17 cellular contexts compared by ENCODE assay signal in the genomic region with DNA sequence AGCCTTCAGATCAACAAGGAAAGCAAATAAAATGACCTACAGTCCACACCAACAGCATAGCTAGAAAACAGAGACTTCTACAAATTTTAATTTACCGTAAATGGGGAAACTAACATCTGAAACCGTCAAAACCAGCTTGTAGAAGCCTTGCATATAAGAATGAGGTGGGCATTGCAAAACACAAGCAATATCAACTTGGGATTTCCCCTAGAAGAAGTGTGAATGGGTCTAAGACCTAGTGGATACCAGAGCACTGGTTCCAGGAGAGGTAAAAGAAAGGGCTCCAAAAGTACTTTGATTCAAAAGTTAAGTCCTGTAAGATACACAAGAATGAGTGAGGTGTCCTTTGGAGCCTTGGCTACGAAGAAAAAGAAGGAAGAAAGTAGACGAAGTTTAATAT. TPM values are rescaled to one million over a fixed set of nuclear protein-coding genes. Genes with fewer than 3 reads are reported as not detected.
DNase-seq lines count a peak whose midpoint lies in the region; ATAC-seq and TF ChIP-seq lines count a peak whose summit lies in the region.
"Had no signal": no experiment of that assay in that cellular context is flagged by ENCODE, and none has a peak within 500 bp of the region (broad histone marks: within the 10 kb centered on the region; RNA-seq: fewer than 3 reads in every experiment).

No MANE protein-coding gene starts in this region.

- H3K36me3 Mint-ChIP-seq in activated naive CD4-positive, alpha-beta T cell treated with anti-CD3 and anti-CD28 coated beads, Interleukin-2, amount 50 U/mL, for 24 hours = no peaks in the 10 kb centered on the region
- H3K36me3 Mint-ChIP-seq in HFFc6 (ENCODE audit: low read depth) = peaks cover 6% of the 10 kb centered on the region
- H3K36me3 Mint-ChIP-seq in endodermal cell (ENCODE audit: low read depth) = peaks cover 4% of the 10 kb centered on the region
- no peaks in the 10 kb centered on the region for H3K36me3 Mint-ChIP-seq in stimulated activated naive B cell treated with anti-CD40 and anti-IgM and Interleukin-4, amounts not matched to agents 10 μg/mL and 1 μg/mL and 100 μg/mL, for 72 hours
- H3K36me3 Mint-ChIP-seq: CD4-positive, CD25-positive, alpha-beta regulatory T cell had no signal

- peaks cover 47% of the 10 kb centered on the region for H3K4me1 Mint-ChIP-seq in activated naive CD4-positive, alpha-beta T cell treated with anti-CD3 and anti-CD28 coated beads, Interleukin-2, amount 50 U/mL, for 24 hours
- peaks cover 59% of the 10 kb centered on the region for H3K4me1 Mint-ChIP-seq in HFFc6 (ENCODE audit: low read depth)
- peaks cover 20% of the 10 kb centered on the region for H3K4me1 Mint-ChIP-seq in endodermal cell
- peaks cover 17 to 37% of the 10 kb centered on the region in 2 donors for H3K4me1 Mint-ChIP-seq in stimulated activated naive B cell treated with anti-CD40 and anti-IgM and Interleukin-4, amounts not matched to agents 10 μg/mL and 1 μg/mL and 100 μg/mL, for 72 hours

- no peaks in the 10 kb centered on the region for H3K4me1 ChIP-seq in endodermal cell (ENCODE audit: control insufficient read depth, insufficient read depth, low read length)

- peak overlapping the region; percentile 39 for H3K27ac Mint-ChIP-seq in activated naive CD4-positive, alpha-beta T cell treated with anti-CD3 and anti-CD28 coated beads, Interleukin-2, amount 50 U/mL, for 24 hours
- peak overlapping the region; percentile 77 for H3K27ac Mint-ChIP-seq in HFFc6
- H3K27ac Mint-ChIP-seq in endodermal cell = peak overlapping the region; percentile 44
- H3K27ac Mint-ChIP-seq in stimulated activated naive B cell treated with anti-CD40 and anti-IgM and Interleukin-4, amounts not matched to agents 10 μg/mL and 1 μg/mL and 100 μg/mL, for 72 hours = no peak overlapping the region
- H3K27ac Mint-ChIP-seq: CD4-positive, CD25-positive, alpha-beta regulatory T cell had no signal

- H3K4me3 ChIP-seq in endodermal cell (ENCODE audit: low read length) = peak overlapping the region; percentile 59

- no peak for TF ChIP-seq CTCF in HFFc6 (IDR thresholded peaks at IDR 0.05)
- TF ChIP-seq CTCF in endodermal cell (conservative IDR thresholded peaks at IDR 0.05) = no peak

- DNase-seq in activated naive CD4-positive, alpha-beta T cell (lab: John Stamatoyannopoulos, UW) = no peak
- DNase-seq in HFFc6 = no peak
- no peak for DNase-seq in endodermal cell
- DNase-seq in stimulated activated naive B cell treated with anti-CD40 and anti-IgM and Interleukin-4, amounts not matched to agents 10 μg/mL and 1 μg/mL and 100 μg/mL, for 72 hours = no peak
- no peak for DNase-seq in NCI-H1092 (lab: John Stamatoyannopoulos, UW)
- DNase-seq in SIG-M5 (lab: John Stamatoyannopoulos, UW) = no peak
- no peak for DNase-seq in NCI-H1092 treated with DMSO at 0.1 percent for 48 hours (lab: John Stamatoyannopoulos, UW)
- DNase-seq: AML-193; CD4-positive, CD25-positive, alpha-beta regulatory T cell; DND-41; GDM1; NCI-H1417 treated with DMSO at 0.1 percent for 48 hours; NCI-H2029; NCI-H510A; OCI-M1 had no signal

- H3K27me3 ChIP-seq in endodermal cell (ENCODE audit: control insufficient read depth, insufficient read depth, low read length, poor library complexity, severe bottlenecking) = no peaks in the 10 kb centered on the region

- no peak overlapping the region for H3K27ac ChIP-seq in endodermal cell (ENCODE audit: low read depth, low read length)

- H3K9me3 ChIP-seq in endodermal cell (ENCODE audit: control insufficient read depth, low read length) = no peaks in the 10 kb centered on the region

- no peak overlapping the region for H3K4me3 Mint-ChIP-seq in activated naive CD4-positive, alpha-beta T cell treated with anti-CD3 and anti-CD28 coated beads, Interleukin-2, amount 50 U/mL, for 24 hours
- peak overlapping the region; percentile 42; the same call in 1 of the 2 replicates for H3K4me3 Mint-ChIP-seq in HFFc6
- H3K4me3 Mint-ChIP-seq in endodermal cell = no peak overlapping the region
- no peak overlapping the region for H3K4me3 Mint-ChIP-seq in stimulated activated naive B cell treated with anti-CD40 and anti-IgM and Interleukin-4, amounts not matched to agents 10 μg/mL and 1 μg/mL and 100 μg/mL, for 72 hours
- H3K4me3 Mint-ChIP-seq: CD4-positive, CD25-positive, alpha-beta regulatory T cell had no signal

- WGBS in endodermal cell (ENCODE audit: insufficient coverage in 1 of 2, insufficient read length in 1 of 2), 2 experiments = 76 to 90% methylated on average over 2 to 4 of the region's 4 CpGs

- H3K9ac ChIP-seq in endodermal cell (ENCODE audit: extremely low read depth, low read length, poor library complexity, severe bottlenecking) = no peak overlapping the region

- H3K27me3 Mint-ChIP-seq in activated naive CD4-positive, alpha-beta T cell treated with anti-CD3 and anti-CD28 coated beads, Interleukin-2, amount 50 U/mL, for 24 hours = no peaks in the 10 kb centered on the region
- H3K27me3 Mint-ChIP-seq in HFFc6 (ENCODE audit: insufficient read depth) = no peaks in the 10 kb centered on the region; the same call in 1 of the 2 replicates
- no peaks in the 10 kb centered on the region for H3K27me3 Mint-ChIP-seq in endodermal cell (ENCODE audit: insufficient read depth)
- no peaks in the 10 kb centered on the region for H3K27me3 Mint-ChIP-seq in stimulated activated naive B cell treated with anti-CD40 and anti-IgM and Interleukin-4, amounts not matched to agents 10 μg/mL and 1 μg/mL and 100 μg/mL, for 72 hours
- H3K27me3 Mint-ChIP-seq: CD4-positive, CD25-positive, alpha-beta regulatory T cell had no signal

- ATAC-seq in stimulated activated naive B cell treated with anti-CD40 and anti-IgM and Interleukin-4, amounts not matched to agents 10 μg/mL and 1 μg/mL and 100 μg/mL, for 72 hours (replicated peaks) = peak; percentile 51 to 55
- ATAC-seq: Right ventricle myocardium inferior had no signal

- no peaks in the 10 kb centered on the region for H3K36me3 ChIP-seq in endodermal cell (ENCODE audit: control insufficient read depth, insufficient read depth, low read length)

- H3K9me3 Mint-ChIP-seq in activated naive CD4-positive, alpha-beta T cell treated with anti-CD3 and anti-CD28 coated beads, Interleukin-2, amount 50 U/mL, for 24 hours = no peaks in the 10 kb centered on the region
- H3K9me3 Mint-ChIP-seq in HFFc6 (no peaks in the 10 kb centered on the region), endodermal cell (no peaks in the 10 kb centered on the region)
- H3K9me3 Mint-ChIP-seq in stimulated activated naive B cell treated with anti-CD40 and anti-IgM and Interleukin-4, amounts not matched to agents 10 μg/mL and 1 μg/mL and 100 μg/mL, for 72 hours = peaks cover 0 to 5% of the 10 kb centered on the region in 2 donors

RNA-seq across cellular contexts. Expression of gene RTKN2, which starts 18.7 kb away (rescaled TPM):
- 1 to 10 TPM; 2.9 to 5.5 (median 4.6) TPM for total RNA-seq in HFFc6 (2021; fragmentation: NEBNext Ultra II Directional; extraction: Animal tissue kit (Norgen Biotek cat#: 25700))
- total RNA-seq in endodermal cell = 10 to 100 TPM; 11.5 to 19.1 TPM
- polyA plus RNA-seq in endodermal cell (2013, experiment 1 of 2) = 21.3 TPM
- 23.9 TPM for polyA plus RNA-seq in endodermal cell (2013, experiment 2 of 2)
- total RNA-seq: Right ventricle myocardium inferior had no signal
